In genomic region chr1:228415853-228416216, GRCh38 we compare ENCODE assay signal across 8 cellular contexts. TPM values are rescaled to one million over a fixed set of nuclear protein-coding genes. Genes with fewer than 3 reads are reported as not detected.
DNase-seq lines count a peak whose midpoint lies in the region; ATAC-seq and TF ChIP-seq lines count a peak whose summit lies in the region.

No MANE protein-coding gene starts in this region.

- peaks cover 4% of the 10 kb centered on the region; the same call in 1 of the 2 replicates for H3K4me1 ChIP-seq in ES-I3 (ENCODE audit: insufficient read depth, low read length)
- H3K4me1 ChIP-seq in HAP-1: no peaks in the 10 kb centered on the region
- H3K4me1 ChIP-seq in body of pancreas: peaks cover 24% of the 10 kb centered on the region

- no peak overlapping the region for H3K27ac ChIP-seq in body of pancreas

- peaks cover 9% of the 10 kb centered on the region for H3K27me3 Mint-ChIP-seq in activated CD4-positive, alpha-beta memory T cell treated with anti-CD3 and anti-CD28 coated beads for 36 hours

- peak overlapping the region; percentile 29 to 47 for H3K4me3 ChIP-seq in foreskin fibroblast (ENCODE audit: low read depth in 1 of 2, low read length in 2 of 2)
- no peak overlapping the region for H3K4me3 ChIP-seq in HAP-1
- no peak overlapping the region for H3K4me3 ChIP-seq in body of pancreas

- POLR2A ChIA-PET in activated CD4-positive, alpha-beta memory T cell treated with anti-CD3 and anti-CD28 coated beads for 36 hours (lab: Charles Lee): interaction anchor here (0.7 to 1.5 kb wide), 2 partner anchors 9 to 33 kb away, joined by 3 read pairs; partner anchors contain the start of gene TRIM11

- no peaks in the 10 kb centered on the region for H3K27me3 ChIP-seq in HAP-1 (ENCODE audit: low read depth)
- H3K27me3 ChIP-seq in body of pancreas: peaks cover 0 to 12% of the 10 kb centered on the region in 2 donors

- intact Hi-C loops in activated CD4-positive, alpha-beta memory T cell treated with anti-CD3 and anti-CD28 coated beads for 36 hours (cut with micrococcal nuclease): loop anchor here (2.0 kb wide), 1 partner anchor 43 kb away; a partner anchor contains a TSS
- intact Hi-C loops in body of pancreas (cut with DNase I): no loop called here

- DNase-seq in activated CD4-positive, alpha-beta memory T cell treated with anti-CD3 and anti-CD28 coated beads for 36 hours: no peak
- DNase-seq in foreskin fibroblast (peak in 1 of 2 donors; percentile 20), putamen (ENCODE audit: low spot score) (peak; percentile 41), HAP-1 (ENCODE audit: low spot score in 2 of 2) (no peak), dedifferentiated amniotic fluid mesenchymal stem cell (ENCODE audit: extremely low spot score) (no peak), body of pancreas (no peak)

- H3K9ac ChIP-seq in ES-I3 (ENCODE audit: low read depth, low read length): peak overlapping the region; percentile 65; the same call in 1 of the 2 replicates

- H3K36me3 ChIP-seq in ES-I3 (ENCODE audit: insufficient read depth, low read length) (no peaks in the 10 kb centered on the region), HAP-1 (replicated peaks) (no peaks in the 10 kb centered on the region), body of pancreas (replicated peaks in 1 of 2; ENCODE audit: insufficient read depth in 1 of 2, low read depth in 2 of 2) (no peaks in the 10 kb centered on the region)

- CTCF ChIA-PET in activated CD4-positive, alpha-beta memory T cell treated with anti-CD3 and anti-CD28 coated beads for 36 hours (lab: Charles Lee): interaction anchor here (1.8 kb wide), 1 partner anchor 85 kb away, joined by 7 read pairs; no protein-coding TSS in a partner anchor

- WGBS in body of pancreas, 2 donors: 20% methylated on average over 17 to 22 of the region's 23 CpGs

- peaks cover 12% of the 10 kb centered on the region for H3K4me1 Mint-ChIP-seq in activated CD4-positive, alpha-beta memory T cell treated with anti-CD3 and anti-CD28 coated beads for 36 hours (ENCODE audit: low read depth)

- H3K9me3 ChIP-seq in ES-I3 (ENCODE audit: control insufficient read depth, insufficient read depth, low read length): no peaks in the 10 kb centered on the region
- no peaks in the 10 kb centered on the region for H3K9me3 ChIP-seq in HAP-1
- H3K9me3 ChIP-seq in body of pancreas: no peaks in the 10 kb centered on the region

- no peak for TF ChIP-seq CTCF in foreskin fibroblast (IDR thresholded peaks at IDR 0.05; ENCODE audit: low read depth, low read length)
- TF ChIP-seq CTCF in body of pancreas (IDR thresholded peaks at IDR 0.05): no peak

- no peaks in the 10 kb centered on the region for H3K9me3 Mint-ChIP-seq in activated CD4-positive, alpha-beta memory T cell treated with anti-CD3 and anti-CD28 coated beads for 36 hours

- TF ChIP-seq POLR2A in body of pancreas (IDR thresholded peaks at IDR 0.05): no peak

- no peak overlapping the region for H3K27ac Mint-ChIP-seq in activated CD4-positive, alpha-beta memory T cell treated with anti-CD3 and anti-CD28 coated beads for 36 hours

- ATAC-seq in HG02623 (IDR thresholded peaks at IDR 0.05; ENCODE audit: unreplicated experiment) (no peak), body of pancreas (no peak)

- H3K4me3 Mint-ChIP-seq in activated CD4-positive, alpha-beta memory T cell treated with anti-CD3 and anti-CD28 coated beads for 36 hours: peak overlapping the region; percentile 50

- in situ Hi-C loops in HAP-1 (cut with MboI; ENCODE audit: low sequenced_read_pairs): no loop called here

- no peaks in the 10 kb centered on the region for H3K36me3 Mint-ChIP-seq in activated CD4-positive, alpha-beta memory T cell treated with anti-CD3 and anti-CD28 coated beads for 36 hours

RNA-seq across cellular contexts. Expression of gene TRIM17, which starts 0.8 kb away (rescaled TPM):
- total RNA-seq in activated CD4-positive, alpha-beta memory T cell treated with anti-CD3 and anti-CD28 coated beads for 36 hours: 1 to 10 TPM; 1.5 to 1.6 TPM
- 1 to 10 TPM in 1 of 2 donors, not detected in 1; 1.0 TPM for total RNA-seq in body of pancreas

RNA-seq across cellular contexts. Expression of gene TRIM11, which starts 9.2 kb away (rescaled TPM):
- total RNA-seq in activated CD4-positive, alpha-beta memory T cell treated with anti-CD3 and anti-CD28 coated beads for 36 hours: 10 to 100 TPM; 33.6 to 34.9 TPM
- total RNA-seq in body of pancreas: 10 to 100 TPM; 14.0 to 24.4 TPM

Comparison
In these comparisons a context has a peak if more than half of its experiments do, and no peak if none do; other contexts are left out.
1. H3K4me3 ChIP-seq: peak in foreskin fibroblast (2 of 2); none in HAP-1 (single experiment) and body of pancreas (0 of 2).